Comparison of ENCODE assay signal across 9 cellular contexts in the genomic region with DNA sequence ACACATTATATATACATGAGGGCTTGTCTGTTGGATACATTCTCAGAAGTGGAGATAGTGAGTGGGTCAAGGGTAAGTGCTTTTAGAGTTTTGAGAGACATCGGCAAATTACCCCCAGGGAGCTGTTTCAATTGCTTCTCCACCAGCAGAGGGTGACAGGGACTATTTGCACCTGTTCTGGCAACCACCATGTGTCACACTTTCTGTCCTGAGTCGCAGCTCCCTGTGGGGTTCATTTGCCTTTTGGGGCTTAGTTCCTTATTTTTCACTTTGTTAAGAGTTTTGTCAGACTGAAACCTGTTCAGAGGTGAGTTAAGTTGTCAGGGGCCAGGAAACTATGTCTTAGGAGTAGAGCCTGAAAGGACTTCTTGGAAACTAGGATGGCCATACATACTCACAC. TPM values are rescaled to one million over a fixed set of nuclear protein-coding genes. Genes with fewer than 3 reads are reported as not detected.
DNase-seq lines count a peak whose midpoint lies in the region; ATAC-seq, FAIRE-seq and TF ChIP-seq lines count a peak whose summit lies in the region.
"Had no signal": no experiment of that assay in that cellular context is flagged by ENCODE, and none has a peak within 500 bp of the region (broad histone marks: within the 10 kb centered on the region; RNA-seq: fewer than 3 reads in every experiment).

No MANE protein-coding gene starts in this region.

- ATAC-seq in GM18873 (IDR thresholded peaks at IDR 0.05; ENCODE audit: low FRiP score, unreplicated experiment) (peak; percentile 96), HG02642 (IDR thresholded peaks at IDR 0.05; ENCODE audit: poor library complexity, unreplicated experiment) (peak; percentile 98)

- H3K36me3 ChIP-seq in MM.1S (replicated peaks; ENCODE audit: insufficient read depth, low read length): no peaks in the 10 kb centered on the region
- H3K36me3 ChIP-seq in kidney (ENCODE audit: control insufficient read depth in 1 of 2, insufficient read depth in 2 of 2, low read length in 2 of 2): no peaks in the 10 kb centered on the region
- H3K36me3 ChIP-seq in esophagus squamous epithelium: no peaks in the 10 kb centered on the region
- no peaks in the 10 kb centered on the region for H3K36me3 ChIP-seq in effector memory CD4-positive, alpha-beta T cell (ENCODE audit: control insufficient read depth, insufficient read depth, low read length)

- 56 to 61% methylated on average over 2 of the region's 2 CpGs for WGBS in esophagus squamous epithelium, 2 donors

- intact Hi-C loops in kidney (cut with DNase I): no loop called here
- intact Hi-C loops in esophagus squamous epithelium (cut with DNase I): no loop called here

- no peaks in the 10 kb centered on the region for H3K9me2 ChIP-seq in MM.1S (replicated peaks; ENCODE audit: insufficient read depth, low read length)

- H3K9me3 ChIP-seq in MM.1S (replicated peaks; ENCODE audit: insufficient read depth, low read length) (no peaks in the 10 kb centered on the region), kidney (ENCODE audit: control insufficient read depth in 1 of 2, low read length in 2 of 2) (no peaks in the 10 kb centered on the region), esophagus squamous epithelium (no peaks in the 10 kb centered on the region)
- H3K9me3 ChIP-seq in effector memory CD4-positive, alpha-beta T cell (ENCODE audit: control insufficient read depth, low read length): no peaks in the 10 kb centered on the region

- TF ChIP-seq POLR2A in esophagus squamous epithelium (IDR thresholded peaks at IDR 0.05): no peak

- H3K27ac ChIP-seq in MM.1S (ENCODE audit: low read length) (no peak overlapping the region), kidney (ENCODE audit: low read depth in 2 of 2, low read length in 2 of 2) (no peak overlapping the region), esophagus squamous epithelium (no peak overlapping the region)
- no peak overlapping the region for H3K27ac ChIP-seq in effector memory CD4-positive, alpha-beta T cell (ENCODE audit: insufficient read depth, low read length, poor library complexity, severe bottlenecking)
- H3K27ac ChIP-seq: C4-2B had no signal

- H3K9ac ChIP-seq in MM.1S (ENCODE audit: low read length) (no peak overlapping the region), kidney (ENCODE audit: low read length in 2 of 2) (no peak overlapping the region)

- H3K4me2 ChIP-seq in MM.1S (ENCODE audit: low read depth, low read length): no peak overlapping the region

- no peaks in the 10 kb centered on the region for H3K79me2 ChIP-seq in MM.1S (ENCODE audit: low read length)

- H3K27me3 ChIP-seq in MM.1S (replicated peaks; ENCODE audit: insufficient read depth, low read length) (no peaks in the 10 kb centered on the region), esophagus squamous epithelium (peaks cover 0 to 5% (median 0%) of the 10 kb centered on the region in 4 donors)
- H3K27me3 ChIP-seq in effector memory CD4-positive, alpha-beta T cell (replicated peaks; ENCODE audit: control insufficient read depth, insufficient read depth, low read length, poor library complexity, severe bottlenecking): no peaks in the 10 kb centered on the region

- no peaks in the 10 kb centered on the region for H3F3A ChIP-seq in MM.1S (ENCODE audit: insufficient read depth, low read length)

- TF ChIP-seq CTCF in MM.1S (IDR thresholded peaks at IDR 0.05; ENCODE audit: low read length) (peak; percentile 27), kidney (IDR thresholded peaks at IDR 0.05; ENCODE audit: borderline replicate concordance, extremely low read depth, insufficient read depth) (no peak), esophagus squamous epithelium (IDR thresholded peaks at IDR 0.05) (no peak)

- no peak overlapping the region for H3K4me3 ChIP-seq in MM.1S (ENCODE audit: low read length)
- no peak overlapping the region for H3K4me3 ChIP-seq in kidney (ENCODE audit: low read length in 2 of 2)
- no peak overlapping the region for H3K4me3 ChIP-seq in esophagus squamous epithelium
- no peak overlapping the region for H3K4me3 ChIP-seq in effector memory CD4-positive, alpha-beta T cell (ENCODE audit: insufficient read depth, low read depth, low read length, poor library complexity, severe bottlenecking)

- no peak for FAIRE-seq in kidney (lab: Jason Lieb, UNC)

- H2AFZ ChIP-seq in MM.1S (ENCODE audit: low read length): no peak overlapping the region

- H4K20me1 ChIP-seq in MM.1S (ENCODE audit: insufficient read depth, low read length): no peaks in the 10 kb centered on the region

- no peaks in the 10 kb centered on the region for H3K4me1 ChIP-seq in MM.1S (ENCODE audit: low read length)
- H3K4me1 ChIP-seq in kidney (ENCODE audit: control insufficient read depth in 1 of 2, insufficient read depth in 1 of 2, low read depth in 1 of 2, low read length in 2 of 2): no peaks in the 10 kb centered on the region
- H3K4me1 ChIP-seq in esophagus squamous epithelium: no peaks in the 10 kb centered on the region
- no peaks in the 10 kb centered on the region for H3K4me1 ChIP-seq in effector memory CD4-positive, alpha-beta T cell (ENCODE audit: control insufficient read depth, insufficient read depth, low read length, poor library complexity, severe bottlenecking)

- DNase-seq in DMS53 (lab: John Stamatoyannopoulos, UW) (peak; percentile 57), MM.1S (peak; percentile 19), NCI-H2227 treated with DMSO at 0.1 percent for 48 hours (lab: John Stamatoyannopoulos, UW) (no peak), kidney (no peak), esophagus squamous epithelium (lab: John Stamatoyannopoulos, UW) (no peak)
- DNase-seq in effector memory CD4-positive, alpha-beta T cell: no peak

RNA-seq across cellular contexts. Expression of gene SLC36A1, which starts 20.1 kb away (rescaled TPM):
- total RNA-seq in kidney (11.0 TPM), esophagus squamous epithelium (1 to 10 TPM; 7.3 to 9.1 (median 8.3) TPM)
- polyA plus RNA-seq in kidney (ENCODE audit: insufficient read depth, low read depth, low replicate concordance): 4.1 TPM

Comparison
In these comparisons a context has a peak if more than half of its experiments do, and no peak if none do; other contexts are left out.
1. DNase-seq: peak in DMS53 (single experiment) and MM.1S (single experiment); none in NCI-H2227 treated with DMSO at 0.1 percent for 48 hours (single experiment), kidney (single experiment), esophagus squamous epithelium (single experiment) and effector memory CD4-positive, alpha-beta T cell (0 of 3).